In genomic region chr1:241323510-241323909, GRCh38 we compare ENCODE assay signal across 11 cellular contexts. TPM values are rescaled to one million over a fixed set of nuclear protein-coding genes. Genes with fewer than 3 reads are reported as not detected.
DNase-seq lines count a peak whose midpoint lies in the region; ATAC-seq, FAIRE-seq and TF ChIP-seq lines count a peak whose summit lies in the region.
"Had no signal": no experiment of that assay in that cellular context is flagged by ENCODE, and none has a peak within 500 bp of the region (broad histone marks: within the 10 kb centered on the region; RNA-seq: fewer than 3 reads in every experiment).

No MANE protein-coding gene starts in this region.

- H3K9me3 ChIP-seq in Karpas-422 (ENCODE audit: low read length) (no peaks in the 10 kb centered on the region), K562 (replicated peaks; ENCODE audit: control insufficient read depth, insufficient read depth, low read depth, low read length) (peaks cover 2% of the 10 kb centered on the region), upper lobe of left lung (no peaks in the 10 kb centered on the region)

- H3K9me1 ChIP-seq in K562 (ENCODE audit: control insufficient read depth, insufficient read depth, low read length): no peaks in the 10 kb centered on the region

- no peak overlapping the region for H3K27ac Mint-ChIP-seq in memory B cell

- CTCF ChIA-PET in K562 (lab: Yijun Ruan, JAX; ENCODE audit: low intra/inter-chr PET ratio): no interaction called here

- H3K9ac ChIP-seq in Karpas-422 (ENCODE audit: low read length): no peak overlapping the region
- H3K9ac ChIP-seq in K562 (ENCODE audit: insufficient read depth in 1 of 2, low read depth in 2 of 2, low read length in 2 of 2): no peak overlapping the region

- ATAC-seq in K562 (no peak), memory B cell (ENCODE audit: low read depth) (no peak), upper lobe of left lung (ENCODE audit: low FRiP score in 2 of 2) (no peak), GM21717 (IDR thresholded peaks at IDR 0.05; ENCODE audit: unreplicated experiment) (no peak), GM18505 (IDR thresholded peaks at IDR 0.05; ENCODE audit: unreplicated experiment) (no peak)
- ATAC-seq: activated T-cell treated with anti-CD3 and anti-CD28 coated beads, Interleukin-2, amount 50 U/mL, for 4 hours had no signal

- TF ChIP-seq POLR2A in K562 (conservative IDR thresholded peaks at IDR 0.05) (no peak), upper lobe of left lung (IDR thresholded peaks at IDR 0.05) (no peak), GM18505 (IDR thresholded peaks at IDR 0.05; ENCODE audit: borderline replicate concordance, extremely low read depth, insufficient read depth, insufficient read length) (no peak)

- POLR2A ChIA-PET in K562 (lab: Yijun Ruan, JAX): no interaction called here

- no peak overlapping the region for H3K4me2 ChIP-seq in Karpas-422 (ENCODE audit: low read depth, low read length, poor library complexity, severe bottlenecking)
- H3K4me2 ChIP-seq in K562 (ENCODE audit: insufficient read depth, low read length): no peak overlapping the region

- no peaks in the 10 kb centered on the region for H3K4me1 Mint-ChIP-seq in memory B cell

- H3K36me3 Mint-ChIP-seq in memory B cell: no peaks in the 10 kb centered on the region

- WGBS in K562 (ENCODE audit: insufficient coverage, low coverage, missing lambda C conversion rate): 0% methylated on average over 5 of the region's 5 CpGs
- 2 to 11% methylated on average over 5 of the region's 5 CpGs for WGBS in upper lobe of left lung, 2 donors

- FAIRE-seq in K562 (lab: Jason Lieb, UNC): no peak
- FAIRE-seq: keratinocyte had no signal

- no peaks in the 10 kb centered on the region for H3K36me3 ChIP-seq in Karpas-422 (ENCODE audit: insufficient read depth, low read length)
- H3K36me3 ChIP-seq in K562 (ENCODE audit: control insufficient read depth, insufficient read depth, low read length): no peaks in the 10 kb centered on the region
- no peaks in the 10 kb centered on the region for H3K36me3 ChIP-seq in upper lobe of left lung

- no peak for TF ChIP-seq CTCF in GM13977 (IDR thresholded peaks at IDR 0.05; ENCODE audit: extremely low read depth, insufficient read depth, missing control alignments)
- TF ChIP-seq CTCF in K562 (IDR thresholded peaks at IDR 0.05 in 2 of 3, conservative IDR thresholded peaks at IDR 0.05 in 1 of 3; ENCODE audit: insufficient read depth in 2 of 3, low read depth in 1 of 3, low read length in 3 of 3): no peak
- no peak for TF ChIP-seq CTCF in upper lobe of left lung (IDR thresholded peaks at IDR 0.05)

- H3K4me3 ChIP-seq in Karpas-422 (ENCODE audit: low read length): no peak overlapping the region
- no peak overlapping the region for H3K4me3 ChIP-seq in K562
- no peak overlapping the region for H3K4me3 ChIP-seq in upper lobe of left lung

- H3K4me3 Mint-ChIP-seq in memory B cell: no peak overlapping the region
- H3K4me3 Mint-ChIP-seq: activated T-cell treated with anti-CD3 and anti-CD28 coated beads, Interleukin-2, amount 50 U/mL, for 4 hours had no signal

- intact Hi-C loops in K562 (cut with micrococcal nuclease): no loop called here

- H4K20me1 ChIP-seq in Karpas-422 (ENCODE audit: insufficient read depth, low read depth, low read length) (no peaks in the 10 kb centered on the region), K562 (replicated peaks; ENCODE audit: control insufficient read depth, insufficient read depth, low read length) (no peaks in the 10 kb centered on the region)

- no peak for TF ChIP-seq RAD21 in K562 (CRISPR knock-in tag; conservative IDR thresholded peaks at IDR 0.05 in 1 of 2, IDR thresholded peaks at IDR 0.05 in 1 of 2)

- in situ Hi-C loops in GM13977 (cut with MboI; ENCODE audit: low pct_unique_long_range_greater_than_20kb, low sequenced_read_pairs, unreplicated experiment): no loop called here
- in situ Hi-C loops in K562 (cut with MboI): no loop called here

- H3K9me2 ChIP-seq in Karpas-422 (replicated peaks; ENCODE audit: insufficient read depth, low read length): no peaks in the 10 kb centered on the region

- H2AFZ ChIP-seq in Karpas-422 (ENCODE audit: low read length): no peak overlapping the region
- H2AFZ ChIP-seq in K562 (ENCODE audit: low read depth, low read length): no peak overlapping the region

- H3K27me3 Mint-ChIP-seq in memory B cell: peaks cover 7% of the 10 kb centered on the region

- H3K27ac ChIP-seq in Karpas-422 (ENCODE audit: low read length) (no peak overlapping the region), K562 (ENCODE audit: extremely low read depth, low read depth, low read length) (no peak overlapping the region), upper lobe of left lung (no peak overlapping the region)

- H3K27me3 ChIP-seq in Karpas-422 (ENCODE audit: low read length) (no peaks in the 10 kb centered on the region), K562 (ENCODE audit: control insufficient read depth in 2 of 2, insufficient read depth in 2 of 2, low read length in 2 of 2) (no peaks in the 10 kb centered on the region), upper lobe of left lung (no peaks in the 10 kb centered on the region)

- peak; percentile 11 for DNase-seq in GM13977 (ENCODE audit: low spot score)
- peak; percentile 48 for DNase-seq in Karpas-422
- DNase-seq in K562 (ENCODE audit: extremely low read depth in 1 of 4, low spot score in 3 of 4): peak in 2 of 4 experiments; percentile 7 to 24
- peak; percentile 9 to 21 for DNase-seq in memory B cell (ENCODE audit: low spot score in 2 of 2)
- no peak for DNase-seq in upper lobe of left lung
- DNase-seq in globus pallidus (ENCODE audit: low spot score): no peak
- DNase-seq: activated T-cell treated with anti-CD3 and anti-CD28 coated beads, Interleukin-2, amount 50 U/mL, for 4 hours; NCI-H187 treated with DMSO at 0.1 percent for 48 hours had no signal

- BruUV-seq in K562 (replicated peaks; lab: Mats Ljungman, UMichigan): no TSS peak

- H3K79me2 ChIP-seq in Karpas-422 (ENCODE audit: low read length) (no peaks in the 10 kb centered on the region), K562 (ENCODE audit: control insufficient read depth, insufficient read depth, low read length) (no peaks in the 10 kb centered on the region)

- TF ChIP-seq EP300 in K562 (IDR thresholded peaks at IDR 0.05; ENCODE audit: low read length) (no peak), upper lobe of left lung (IDR thresholded peaks at IDR 0.05) (no peak)

- no peaks in the 10 kb centered on the region for H3K4me1 ChIP-seq in Karpas-422 (ENCODE audit: low read length)
- no peaks in the 10 kb centered on the region for H3K4me1 ChIP-seq in K562 (replicated peaks in 1 of 2; ENCODE audit: control insufficient read depth in 2 of 2, insufficient read depth in 2 of 2, low read length in 2 of 2)
- H3K4me1 ChIP-seq in upper lobe of left lung: no peaks in the 10 kb centered on the region

- H3K9me3 Mint-ChIP-seq in memory B cell: peaks cover 6% of the 10 kb centered on the region

TF ChIP-seq in K562, 482 proteins besides CTCF, POLR2A, EP300 and RAD21:
- no peak for TF ChIP-seq CEBPG (CRISPR knock-in tag; IDR thresholded peaks at IDR 0.05)
- TF ChIP-seq CEBPG (tag; conservative IDR thresholded peaks at IDR 0.05 in 1 of 2, IDR thresholded peaks at IDR 0.05 in 1 of 2): no peak
- TF ChIP-seq NR2C2 (CRISPR knock-in tag; IDR thresholded peaks at IDR 0.05): no peak
- TF ChIP-seq NR2C2 (tag; IDR thresholded peaks at IDR 0.05): no peak
- TF ChIP-seq REST (CRISPR knock-in tag; IDR thresholded peaks at IDR 0.05; ENCODE audit: low read depth): peak; percentile 70; the same call in 1 of the 2 replicates
- peak; percentile 84 for TF ChIP-seq EHMT2 (IDR thresholded peaks at IDR 0.05)
TF ChIP-seq in K562: peak in this region for 2.

RNA-seq across cellular contexts. Expression of gene RGS7, which starts 33.5 kb away (rescaled TPM):
- total RNA-seq in Karpas-422 (2014; rRNA removed; shearing (Covaris generic); ENCODE audit: low replicate concordance): not detected in 2 replicates
- total RNA-seq in K562 (2011; cell fraction: chromatin; rRNA removed; ENCODE audit: low replicate concordance): not detected in 2 replicates
- not detected in 2 replicates for total RNA-seq in K562 (2011; cell fraction: nucleolus; rRNA removed)
- total RNA-seq in K562 (2011; cell fraction: nucleoplasm; rRNA removed): not detected in 2 replicates
- not detected in 2 replicates for total RNA-seq in K562 (2014; rRNA removed)
- not detected in 2 replicates for total RNA-seq in K562 (2014; rRNA removed; fragmentation: Illumina TruSeq; extraction: Trizol)
- total RNA-seq in K562 (2015; rRNA removed; fragmentation: Illumina TruSeq; extraction: Trizol): not detected in 2 replicates
- not detected in 2 replicates for total RNA-seq in K562 (2021)
- not detected in 2 replicates for polyA plus RNA-seq in K562 (2011; rRNA removed)
- not detected in 2 replicates for polyA plus RNA-seq in K562 (2011; cell fraction: cytosol; rRNA removed)
- not detected in 2 replicates for polyA plus RNA-seq in K562 (2011; cell fraction: nucleus; rRNA removed)
- polyA plus RNA-seq in K562 (2012): not detected in 2 replicates
- polyA plus RNA-seq in K562 (2014; fragmentation: Illumina TruSeq; extraction: Trizol): not detected in 2 replicates
- polyA plus RNA-seq in K562 (2014; fragmentation: Nextera tagmentation; extraction: Ambion mirVana): not detected
- polyA plus RNA-seq in K562 (2014; rRNA removed): not detected in 2 replicates
- not detected in 2 replicates for polyA minus RNA-seq in K562 (2011; rRNA and poly(A)+ RNA removed)
- not detected in 2 replicates for polyA minus RNA-seq in K562 (2011; cell fraction: cytosol; rRNA and poly(A)+ RNA removed)
- not detected in 2 replicates for polyA minus RNA-seq in K562 (2011; cell fraction: nucleus; rRNA and poly(A)+ RNA removed)
- total RNA-seq in upper lobe of left lung: under 1 TPM in 1 of 6 donors, not detected in 5; 0.15 TPM
- total RNA-seq: activated T-cell treated with anti-CD3 and anti-CD28 coated beads, Interleukin-2, amount 50 U/mL, for 4 hours had no signal
- polyA plus RNA-seq: keratinocyte had no signal

Comparison
In these comparisons a context has a peak if more than half of its experiments do, and no peak if none do; other contexts are left out.
1. DNase-seq: peak in GM13977 (single experiment), Karpas-422 (single experiment) and memory B cell (2 of 2); none in upper lobe of left lung (0 of 2) and globus pallidus (single experiment).